ENCODE assay signal across 21 cellular contexts in genomic region chr9:120442280-120442597, GRCh38.
DNase-seq lines count a peak whose midpoint lies in the region; ATAC-seq and TF ChIP-seq lines count a peak whose summit lies in the region.
"Had no signal": no experiment of that assay in that cellular context is flagged by ENCODE, and none has a peak within 500 bp of the region (broad histone marks: within the 10 kb centered on the region; RNA-seq: fewer than 3 reads in every experiment).

No MANE protein-coding gene starts in this region.

- H3K36me3 Mint-ChIP-seq in activated CD4-positive, alpha-beta memory T cell treated with anti-CD3 and anti-CD28 coated beads, Interleukin-2, amount 10 ng/mL, durations not matched to agents 7 days and 5 days (ENCODE audit: low read depth) = peaks cover 64% of the 10 kb centered on the region
- peaks cover 39 to 65% (median 56%) of the 10 kb centered on the region in 3 donors for H3K36me3 Mint-ChIP-seq in naive thymus-derived CD8-positive, alpha-beta T cell

- no peak for TF ChIP-seq CTCF in neutrophil (IDR thresholded peaks at IDR 0.05)

- no peak overlapping the region for H3K4me3 Mint-ChIP-seq in activated CD4-positive, alpha-beta memory T cell treated with anti-CD3 and anti-CD28 coated beads, Interleukin-2, amount 10 ng/mL, durations not matched to agents 7 days and 5 days
- no peak overlapping the region for H3K4me3 Mint-ChIP-seq in naive thymus-derived CD8-positive, alpha-beta T cell
- H3K4me3 Mint-ChIP-seq: activated T-cell treated with anti-CD3 and anti-CD28 coated beads, Interleukin-2, amount 50 U/mL, for 24 hours had no signal

- H3K27ac Mint-ChIP-seq in activated CD4-positive, alpha-beta memory T cell treated with anti-CD3 and anti-CD28 coated beads, Interleukin-2, amount 10 ng/mL, durations not matched to agents 7 days and 5 days = no peak overlapping the region
- no peak overlapping the region for H3K27ac Mint-ChIP-seq in naive thymus-derived CD8-positive, alpha-beta T cell
- H3K27ac Mint-ChIP-seq: activated T-cell treated with anti-CD3 and anti-CD28 coated beads, Interleukin-2, amount 50 U/mL, for 24 hours had no signal

- peak; percentile 21 for ATAC-seq in Right ventricle myocardium superior (ENCODE audit: poor library complexity)
- ATAC-seq in left ventricle myocardium superior = no peak
- no peak for ATAC-seq in HG02840 (IDR thresholded peaks at IDR 0.05; ENCODE audit: low FRiP score, unreplicated experiment)
- ATAC-seq in naive thymus-derived CD8-positive, alpha-beta T cell = no peak
- ATAC-seq: Panc1 had no signal

- no peaks in the 10 kb centered on the region for H3K27me3 ChIP-seq in neutrophil
- H3K27me3 ChIP-seq: BE2C, ovary, stomach, tibial artery had no signal

- H3K4me1 ChIP-seq in neutrophil (ENCODE audit: control insufficient read depth in 1 of 2, insufficient read depth in 1 of 2, low read depth in 1 of 2, low read length in 1 of 2) = peaks cover 28 to 47% of the 10 kb centered on the region in 2 experiments
- H3K4me1 ChIP-seq: BE2C had no signal

- H3K4me3 ChIP-seq in neutrophil (ENCODE audit: low read depth in 1 of 2, low read length in 1 of 2) = no peak overlapping the region
- H3K4me3 ChIP-seq: ovary, stomach, tibial artery had no signal

- H3K27ac ChIP-seq in epithelial cell of prostate (peak overlapping the region; percentile 31), neutrophil (peak overlapping the region; percentile 27)
- H3K27ac ChIP-seq: KMS-11, stomach, tibial artery had no signal

- DNase-seq in Right ventricle myocardium superior = no peak
- DNase-seq in left ventricle myocardium superior = no peak
- DNase-seq in epithelial cell of prostate (ENCODE audit: low read depth, low spot score) = no peak
- no peak for DNase-seq in DMS114 treated with DMSO at 0.1 percent for 48 hours (lab: John Stamatoyannopoulos, UW; ENCODE audit: unreplicated experiment)
- no peak for DNase-seq in activated CD4-positive, alpha-beta memory T cell treated with anti-CD3 and anti-CD28 coated beads, Interleukin-2, amount 10 ng/mL, durations not matched to agents 7 days and 5 days
- DNase-seq in naive thymus-derived CD8-positive, alpha-beta T cell = no peak
- DNase-seq: activated CD8-positive, alpha-beta memory T cell treated with anti-CD3 and anti-CD28 coated beads for 24 hours; activated T-cell treated with anti-CD3 and anti-CD28 coated beads, Interleukin-2, amount 50 U/mL, for 24 hours; BE2C; dermis blood vessel endothelial cell; GDM1; glutamatergic neuron; NCI-H2171; NCI-H524 treated with DMSO at 0.1 percent for 48 hours; ovary; stomach; tibial artery had no signal

- POLR2A ChIA-PET in activated CD4-positive, alpha-beta memory T cell treated with anti-CD3 and anti-CD28 coated beads, Interleukin-2, amount 10 ng/mL, durations not matched to agents 7 days and 5 days (lab: Charles Lee) = no interaction called here
- POLR2A ChIA-PET in naive thymus-derived CD8-positive, alpha-beta T cell (lab: Charles Lee) = no interaction called here

- H3K9me3 Mint-ChIP-seq in activated CD4-positive, alpha-beta memory T cell treated with anti-CD3 and anti-CD28 coated beads, Interleukin-2, amount 10 ng/mL, durations not matched to agents 7 days and 5 days = no peaks in the 10 kb centered on the region
- H3K9me3 Mint-ChIP-seq in naive thymus-derived CD8-positive, alpha-beta T cell = no peaks in the 10 kb centered on the region
- H3K9me3 Mint-ChIP-seq: activated T-cell treated with anti-CD3 and anti-CD28 coated beads, Interleukin-2, amount 50 U/mL, for 24 hours had no signal

- peaks cover 23% of the 10 kb centered on the region for H3K36me3 ChIP-seq in neutrophil
- H3K36me3 ChIP-seq: ovary had no signal

- H3K9me3 ChIP-seq in neutrophil = no peaks in the 10 kb centered on the region
- H3K9me3 ChIP-seq: BE2C, ovary, stomach, tibial artery had no signal

- H3K27me3 Mint-ChIP-seq in activated CD4-positive, alpha-beta memory T cell treated with anti-CD3 and anti-CD28 coated beads, Interleukin-2, amount 10 ng/mL, durations not matched to agents 7 days and 5 days = no peaks in the 10 kb centered on the region
- H3K27me3 Mint-ChIP-seq in naive thymus-derived CD8-positive, alpha-beta T cell = no peaks in the 10 kb centered on the region
- H3K27me3 Mint-ChIP-seq: activated T-cell treated with anti-CD3 and anti-CD28 coated beads, Interleukin-2, amount 50 U/mL, for 24 hours had no signal

- CTCF ChIA-PET in activated CD4-positive, alpha-beta memory T cell treated with anti-CD3 and anti-CD28 coated beads, Interleukin-2, amount 10 ng/mL, durations not matched to agents 7 days and 5 days (lab: Charles Lee) = no interaction called here

- intact Hi-C loops in Right ventricle myocardium superior (cut with DNase I) (no loop called here), left ventricle myocardium superior (cut with micrococcal nuclease) (no loop called here)

- peaks cover 32% of the 10 kb centered on the region for H3K4me1 Mint-ChIP-seq in activated CD4-positive, alpha-beta memory T cell treated with anti-CD3 and anti-CD28 coated beads, Interleukin-2, amount 10 ng/mL, durations not matched to agents 7 days and 5 days
- H3K4me1 Mint-ChIP-seq in naive thymus-derived CD8-positive, alpha-beta T cell = peaks cover 5 to 26% (median 8%) of the 10 kb centered on the region in 4 donors
